Comparison of ENCODE assay signal across 8 cellular contexts in the genomic region with DNA sequence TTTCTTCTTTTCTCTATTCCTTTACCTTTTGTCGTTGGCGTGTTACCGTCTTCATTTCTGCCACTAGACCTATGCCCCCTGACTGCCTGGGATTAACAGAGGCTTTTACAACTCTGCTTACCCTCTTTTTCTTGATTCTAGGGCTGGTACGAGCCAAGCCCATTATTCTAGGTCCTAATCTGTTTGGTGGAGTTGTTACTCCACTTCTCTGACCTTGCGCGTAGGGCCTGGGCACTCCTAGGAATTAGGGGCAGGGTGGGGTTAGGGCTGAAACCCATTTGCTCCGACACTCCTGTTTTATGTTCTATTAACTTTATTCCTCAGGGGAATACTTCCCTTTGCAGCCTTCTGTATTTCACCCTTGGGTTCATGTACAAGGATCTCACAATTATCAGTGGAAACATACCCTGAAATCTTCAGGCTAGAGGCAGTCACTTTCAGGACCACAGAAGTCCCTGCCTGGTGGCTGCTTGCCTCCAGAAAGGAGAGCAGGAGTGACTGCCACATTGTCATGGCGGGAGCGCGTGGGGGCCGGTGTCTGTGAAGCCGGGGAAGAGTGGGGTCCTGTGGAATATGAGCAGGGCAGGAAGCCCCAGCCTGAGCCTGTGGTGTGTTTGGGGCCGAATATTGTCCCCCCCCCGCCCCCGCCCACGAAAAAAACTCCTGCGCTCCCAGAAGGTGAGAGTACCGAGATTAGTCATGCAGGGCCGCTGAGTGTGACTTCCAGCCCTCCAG. TPM values are rescaled to one million over a fixed set of nuclear protein-coding genes. Genes with fewer than 3 reads are reported as not detected.
A peak's percentile ranks its signal among the peaks of the same experiment; 100 is the strongest.
DNase-seq lines count a peak whose midpoint lies in the region; ATAC-seq and TF ChIP-seq lines count a peak whose summit lies in the region.

No MANE protein-coding gene starts in this region.

- no peak overlapping the region for H3K14ac ChIP-seq in neuronal stem cell (ENCODE audit: low read length)

- no peak overlapping the region for H3K4ac ChIP-seq in neuronal stem cell (ENCODE audit: low read length)

- peak overlapping the region; percentile 29 for H3K23ac ChIP-seq in neuronal stem cell (ENCODE audit: low read depth, low read length, poor library complexity)

- H2BK120ac ChIP-seq in neuronal stem cell (ENCODE audit: low read depth, low read length): peak overlapping the region; percentile 77

- peaks cover 0 to 6% of the 10 kb centered on the region in 2 donors for H3K4me1 ChIP-seq in neuronal stem cell (ENCODE audit: control insufficient read depth in 2 of 2, insufficient read depth in 1 of 2, low read depth in 1 of 2, low read length in 2 of 2)

- TF ChIP-seq POLR2A in GM18505 (IDR thresholded peaks at IDR 0.05; ENCODE audit: borderline replicate concordance, extremely low read depth, insufficient read depth, insufficient read length) (no peak), NB4 (IDR thresholded peaks at IDR 0.05; ENCODE audit: extremely low read depth, insufficient read length) (no peak)

- H3K27ac ChIP-seq in neuronal stem cell (replicated peaks; ENCODE audit: low read length): no peak overlapping the region

- H2BK15ac ChIP-seq in neuronal stem cell (ENCODE audit: low read length): peak overlapping the region; percentile 43

- H2AFZ ChIP-seq in neuronal stem cell (ENCODE audit: low read length): peak overlapping the region; percentile 98

- H3K4me3 ChIP-seq in NB4 (ENCODE audit: low read depth, low read length) (peak overlapping the region; percentile 69), epithelial cell of proximal tubule (ENCODE audit: low read depth, low read length) (peak overlapping the region; percentile 68), neuronal stem cell (ENCODE audit: low read length in 2 of 2) (peak overlapping the region; percentile 56 to 81)

- H4K8ac ChIP-seq in neuronal stem cell (ENCODE audit: low read depth, low read length): no peak overlapping the region

- H3K18ac ChIP-seq in neuronal stem cell (ENCODE audit: low read length): peak overlapping the region; percentile 92

- peak overlapping the region; percentile 90 for H3K9ac ChIP-seq in neuronal stem cell (ENCODE audit: low read depth, low read length, poor library complexity)

- no CpG with 5 or more reads among the region's 19 CpGs for WGBS in neuronal stem cell (ENCODE audit: extremely low coverage in 2 of 2, insufficient read length in 2 of 2, insufficient replicate concordance in 1 of 2), 2 donors

- DNase-seq in NB4 (ENCODE audit: low read depth) (peak; percentile 32), epithelial cell of proximal tubule (ENCODE audit: low read depth) (no peak), neuronal stem cell (ENCODE audit: low spot score) (no peak), kidney glomerular epithelial cell (lab: John Stamatoyannopoulos, UW) (no peak), COLO829 (ENCODE audit: low spot score) (no peak), NCI-H1105 (lab: John Stamatoyannopoulos, UW) (no peak), cortex of kidney (lab: John Stamatoyannopoulos, UW) (no peak)

- TF ChIP-seq CTCF in NB4 (IDR thresholded peaks at IDR 0.05; ENCODE audit: low read depth, low read length) (no peak), epithelial cell of proximal tubule (conservative IDR thresholded peaks at IDR 0.05; ENCODE audit: low read depth, low read length) (no peak)

- no peak overlapping the region for H4K91ac ChIP-seq in neuronal stem cell (ENCODE audit: low read depth, low read length, poor library complexity)

- peak overlapping the region; percentile 100 for H3K4me2 ChIP-seq in neuronal stem cell (ENCODE audit: insufficient read depth, low read length, poor library complexity, severe bottlenecking)

- H2AK5ac ChIP-seq in neuronal stem cell (ENCODE audit: low read depth, low read length): peak overlapping the region; percentile 32

- peak overlapping the region; percentile 16 for H2BK5ac ChIP-seq in neuronal stem cell (ENCODE audit: low read length)

- H3K9me3 ChIP-seq in neuronal stem cell (replicated peaks in 1 of 2; ENCODE audit: control insufficient read depth in 2 of 2, insufficient read depth in 1 of 2, low read depth in 1 of 2, low read length in 2 of 2): no peaks in the 10 kb centered on the region

- peak; percentile 4 for ATAC-seq in GM18505 (IDR thresholded peaks at IDR 0.05; ENCODE audit: unreplicated experiment)

- H3K36me3 ChIP-seq in neuronal stem cell (replicated peaks in 1 of 2; ENCODE audit: control insufficient read depth in 2 of 2, insufficient read depth in 2 of 2, low read length in 2 of 2): no peaks in the 10 kb centered on the region

- H3K79me1 ChIP-seq in neuronal stem cell (ENCODE audit: low read depth, low read length): no peaks in the 10 kb centered on the region

- peak overlapping the region; percentile 96 for H2BK12ac ChIP-seq in neuronal stem cell (ENCODE audit: low read length)

- H3K27me3 ChIP-seq in neuronal stem cell (ENCODE audit: control insufficient read depth in 3 of 3, insufficient read depth in 3 of 3, low read depth in 1 of 3, low read length in 3 of 3): peaks cover 0 to 53% (median 28%) of the 10 kb centered on the region in 3 experiments

RNA-seq across cellular contexts. Expression of a gene that starts 0.7 kb away (rescaled TPM):
- 2.0 and 2.7 TPM in 2 replicates for total RNA-seq in epithelial cell of proximal tubule
- polyA plus RNA-seq in neuronal stem cell (2013, experiment 1 of 2): 0.66 TPM
- 0.64 TPM for polyA plus RNA-seq in neuronal stem cell (2013, experiment 2 of 2)

RNA-seq across cellular contexts. Expression of a gene that starts 49.1 kb away (rescaled TPM):
- 8.2 and 19.7 TPM in 2 replicates for total RNA-seq in epithelial cell of proximal tubule
- polyA plus RNA-seq in neuronal stem cell (2013, experiment 1 of 2): 25.3 TPM
- 23.3 TPM for polyA plus RNA-seq in neuronal stem cell (2013, experiment 2 of 2)
